ENCODE assay signal across 27 cellular contexts in the genomic region with DNA sequence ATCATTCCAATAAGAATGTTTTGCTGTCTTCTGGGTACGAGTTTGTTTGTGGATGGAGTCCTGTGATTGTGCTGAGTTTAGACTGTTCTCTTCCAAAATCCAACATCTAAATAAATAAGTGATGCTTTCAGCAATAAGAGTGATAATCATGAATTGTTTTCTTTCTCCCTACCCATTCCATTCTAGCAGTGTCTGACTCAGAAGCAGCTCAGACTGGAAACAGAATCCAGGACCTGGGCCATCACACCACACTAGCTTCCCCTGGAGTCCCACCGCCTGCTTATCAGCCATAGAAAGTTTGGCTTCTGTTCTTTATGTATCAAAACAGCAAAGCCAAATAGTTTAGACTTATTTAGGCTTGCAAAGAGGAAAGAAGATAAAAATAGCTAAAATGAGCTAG.
DNase-seq lines count a peak whose midpoint lies in the region; ATAC-seq and TF ChIP-seq lines count a peak whose summit lies in the region.
"Had no signal": no experiment of that assay in that cellular context is flagged by ENCODE, and none has a peak within 500 bp of the region (broad histone marks: within the 10 kb centered on the region; RNA-seq: fewer than 3 reads in every experiment).

No MANE protein-coding gene starts in this region.

- no peak overlapping the region for H3K14ac ChIP-seq in neuronal stem cell (ENCODE audit: low read length)

- H3K9me3 Mint-ChIP-seq in naive thymus-derived CD8-positive, alpha-beta T cell, result peaks cover 0 to 26% (median 14%) of the 10 kb centered on the region in 9 donors
- H3K9me3 Mint-ChIP-seq: activated CD4-positive, alpha-beta memory T cell treated with anti-CD3 and anti-CD28 coated beads, Interleukin-2, amount 10 ng/mL, durations not matched to agents 7 days and 5 days had no signal

- peak overlapping the region; percentile 50 for H2AFZ ChIP-seq in neuronal stem cell (ENCODE audit: low read length)

- H3K18ac ChIP-seq in neuronal stem cell (ENCODE audit: low read length), result no peak overlapping the region

- no peak overlapping the region for H3K23ac ChIP-seq in neuronal stem cell (ENCODE audit: low read depth, low read length, poor library complexity)

- no peak overlapping the region for H2BK120ac ChIP-seq in neuronal stem cell (ENCODE audit: low read depth, low read length)

- H3K27ac Mint-ChIP-seq in naive thymus-derived CD8-positive, alpha-beta T cell, result no peak overlapping the region
- H3K27ac Mint-ChIP-seq: activated CD4-positive, alpha-beta memory T cell treated with anti-CD3 and anti-CD28 coated beads, Interleukin-2, amount 10 ng/mL, durations not matched to agents 7 days and 5 days; activated naive CD4-positive, alpha-beta T cell treated with anti-CD3 and anti-CD28 coated beads, Interleukin-2, amount 50 U/mL, for 24 hours; CD4-positive, alpha-beta memory T cell; dendritic cell treated with granulocyte-macrophage colony-stimulating factor and Interleukin-4, amounts not matched to agents 40 ng/mL and 50 ng/mL, for 4 days had no signal

- peaks cover 11 to 40% (median 22%) of the 10 kb centered on the region in 5 donors for H3K27me3 Mint-ChIP-seq in naive thymus-derived CD8-positive, alpha-beta T cell

- no peak for ATAC-seq in naive thymus-derived CD8-positive, alpha-beta T cell
- no peak for ATAC-seq in psoas muscle

- H3K36me3 ChIP-seq in MG63, result no peaks in the 10 kb centered on the region
- no peaks in the 10 kb centered on the region for H3K36me3 ChIP-seq in neuronal stem cell (replicated peaks in 1 of 2; ENCODE audit: control insufficient read depth in 2 of 2, insufficient read depth in 2 of 2, low read length in 2 of 2)
- no peaks in the 10 kb centered on the region for H3K36me3 ChIP-seq in psoas muscle (ENCODE audit: insufficient read depth in 1 of 2, low read depth in 1 of 2)
- H3K36me3 ChIP-seq: heart left ventricle, sigmoid colon, suprapubic skin had no signal

- H4K8ac ChIP-seq in neuronal stem cell (ENCODE audit: low read depth, low read length), result no peak overlapping the region

- H3K4ac ChIP-seq in neuronal stem cell (ENCODE audit: low read length), result no peak overlapping the region

- H3K4me1 Mint-ChIP-seq in naive thymus-derived CD8-positive, alpha-beta T cell, result peaks cover 0 to 2% (median 0%) of the 10 kb centered on the region in 4 donors
- H3K4me1 Mint-ChIP-seq: activated CD4-positive, alpha-beta memory T cell treated with anti-CD3 and anti-CD28 coated beads, Interleukin-2, amount 10 ng/mL, durations not matched to agents 7 days and 5 days; activated naive CD4-positive, alpha-beta T cell treated with anti-CD3 and anti-CD28 coated beads, Interleukin-2, amount 50 U/mL, for 24 hours; CD4-positive, alpha-beta memory T cell had no signal

- intact Hi-C loops in psoas muscle (cut with DNase I), result loop anchor here (2.0 to 10.0 kb wide), 3 partner anchors 105 to 465 kb away; no protein-coding TSS in a partner anchor

- H3K27me3 ChIP-seq in MG63 (no peaks in the 10 kb centered on the region), neuronal stem cell (ENCODE audit: control insufficient read depth in 3 of 3, insufficient read depth in 3 of 3, low read depth in 1 of 3, low read length in 3 of 3) (no peaks in the 10 kb centered on the region), psoas muscle (ENCODE audit: insufficient read depth in 3 of 3, low read length in 2 of 3) (no peaks in the 10 kb centered on the region)
- H3K27me3 ChIP-seq: heart left ventricle, sigmoid colon, suprapubic skin had no signal

- no peaks in the 10 kb centered on the region for H3K79me1 ChIP-seq in neuronal stem cell (ENCODE audit: low read depth, low read length)

- no peak overlapping the region for H2BK15ac ChIP-seq in neuronal stem cell (ENCODE audit: low read length)

- no peak overlapping the region for H2BK5ac ChIP-seq in neuronal stem cell (ENCODE audit: low read length)

- H4K91ac ChIP-seq in neuronal stem cell (ENCODE audit: low read depth, low read length, poor library complexity), result no peak overlapping the region

- no peak overlapping the region for H2BK12ac ChIP-seq in neuronal stem cell (ENCODE audit: low read length)

- no peak overlapping the region for H3K9ac ChIP-seq in neuronal stem cell (ENCODE audit: low read depth, low read length, poor library complexity)

- H3K4me3 ChIP-seq in MG63 (no peak overlapping the region), choroid plexus epithelial cell (ENCODE audit: low read depth, low read length) (no peak overlapping the region), neuronal stem cell (ENCODE audit: low read length in 2 of 2) (no peak overlapping the region), psoas muscle (no peak overlapping the region)
- H3K4me3 ChIP-seq: heart left ventricle, sigmoid colon, SK-N-MC, suprapubic skin had no signal

- H3K4me1 ChIP-seq in neuronal stem cell (ENCODE audit: control insufficient read depth in 2 of 2, insufficient read depth in 1 of 2, low read depth in 1 of 2, low read length in 2 of 2) (no peaks in the 10 kb centered on the region), psoas muscle (no peaks in the 10 kb centered on the region)
- H3K4me1 ChIP-seq: foreskin keratinocyte, suprapubic skin had no signal

- peak; percentile 24 for DNase-seq in AG08396 (ENCODE audit: low spot score)
- DNase-seq in MG63, result peak; percentile 5
- peak; percentile 16 for DNase-seq in choroid plexus epithelial cell (ENCODE audit: low read depth)
- DNase-seq in neuronal stem cell (ENCODE audit: low spot score), result no peak
- no peak for DNase-seq in T-helper 2 cell
- no peak for DNase-seq in naive thymus-derived CD8-positive, alpha-beta T cell
- no peak for DNase-seq in UCSD-AML1 (lab: John Stamatoyannopoulos, UW; ENCODE audit: unreplicated experiment)
- no peak for DNase-seq in psoas muscle
- DNase-seq: activated CD4-positive, alpha-beta memory T cell treated with anti-CD3 and anti-CD28 coated beads, Interleukin-2, amount 10 ng/mL, durations not matched to agents 7 days and 5 days; activated CD4-positive, CD25-positive, alpha-beta regulatory T cell treated with anti-CD3 and anti-CD28 coated beads, Interleukin-2, amount 50 U/mL, for 72 hours; activated CD8-positive, alpha-beta memory T cell treated with anti-CD3 and anti-CD28 coated beads, Interleukin-2, amount 50 U/mL, for 48 hours; amygdala; caudate nucleus; kidney; left ventricle myocardium superior; NCI-H1417 treated with DMSO at 0.1 percent for 48 hours; NCI-H2227 treated with DMSO at 0.1 percent for 48 hours; NK-92 treated with Interleukin-12 subunit alpha and Interleukin-12 subunit beta, amount 100 ng/mL, for 24 hours; sigmoid colon; stimulated activated CD4-positive, alpha-beta T cell treated with anti-CD3 and anti-CD28 coated beads, Interleukin-4, amount 100 ng/mL, for 1 hour had no signal

- H3K4me2 ChIP-seq in neuronal stem cell (ENCODE audit: insufficient read depth, low read length, poor library complexity, severe bottlenecking), result no peak overlapping the region

- peaks cover 0 to 12% (median 3%) of the 10 kb centered on the region in 3 donors for H3K36me3 Mint-ChIP-seq in naive thymus-derived CD8-positive, alpha-beta T cell

- no peaks in the 10 kb centered on the region for H3K9me3 ChIP-seq in MG63
- no peaks in the 10 kb centered on the region for H3K9me3 ChIP-seq in neuronal stem cell (replicated peaks in 1 of 2; ENCODE audit: control insufficient read depth in 2 of 2, insufficient read depth in 1 of 2, low read depth in 1 of 2, low read length in 2 of 2)
- no peaks in the 10 kb centered on the region for H3K9me3 ChIP-seq in psoas muscle
- H3K9me3 ChIP-seq: sigmoid colon, suprapubic skin had no signal

- no CpG with 5 or more reads among the region's 2 CpGs for WGBS in neuronal stem cell (ENCODE audit: extremely low coverage in 2 of 2, insufficient read length in 2 of 2, insufficient replicate concordance in 1 of 2), 2 donors
- WGBS in psoas muscle, 3 donors, result 79 to 82% (median 80%) methylated on average over 2 of the region's 2 CpGs

- no peak overlapping the region for H2AK5ac ChIP-seq in neuronal stem cell (ENCODE audit: low read depth, low read length)

- POLR2A ChIA-PET in naive thymus-derived CD8-positive, alpha-beta T cell (lab: Charles Lee), result no interaction called here

- TF ChIP-seq CTCF in choroid plexus epithelial cell (conservative IDR thresholded peaks at IDR 0.05; ENCODE audit: low read depth, low read length) (no peak), psoas muscle (IDR thresholded peaks at IDR 0.05) (no peak)

- H3K4me3 Mint-ChIP-seq in naive thymus-derived CD8-positive, alpha-beta T cell, result no peak overlapping the region
- H3K4me3 Mint-ChIP-seq: activated CD4-positive, alpha-beta memory T cell treated with anti-CD3 and anti-CD28 coated beads, Interleukin-2, amount 10 ng/mL, durations not matched to agents 7 days and 5 days; activated naive CD4-positive, alpha-beta T cell treated with anti-CD3 and anti-CD28 coated beads, Interleukin-2, amount 50 U/mL, for 24 hours; CD4-positive, alpha-beta memory T cell; dendritic cell treated with granulocyte-macrophage colony-stimulating factor and Interleukin-4, amounts not matched to agents 40 ng/mL and 50 ng/mL, for 4 days had no signal

- no peak overlapping the region for H3K27ac ChIP-seq in neuronal stem cell (replicated peaks; ENCODE audit: low read length)
- H3K27ac ChIP-seq in psoas muscle, result no peak overlapping the region
- H3K27ac ChIP-seq: foreskin keratinocyte, SK-N-MC, suprapubic skin had no signal

Comparison
In these comparisons a context has a peak if more than half of its experiments do, and no peak if none do; other contexts are left out.
1. DNase-seq: peak in AG08396 (single experiment), MG63 (single experiment) and choroid plexus epithelial cell (single experiment); none in neuronal stem cell (single experiment), T-helper 2 cell (0 of 5), naive thymus-derived CD8-positive, alpha-beta T cell (0 of 10), UCSD-AML1 (single experiment) and psoas muscle (0 of 2).